Comparison of ENCODE assay signal across 12 cellular contexts in genomic region chr16:84360170-84360569, GRCh38. TPM values are rescaled to one million over a fixed set of nuclear protein-coding genes. Genes with fewer than 3 reads are reported as not detected.
DNase-seq lines count a peak whose midpoint lies in the region; ATAC-seq and TF ChIP-seq lines count a peak whose summit lies in the region.
"Had no signal": no experiment of that assay in that cellular context is flagged by ENCODE, and none has a peak within 500 bp of the region (broad histone marks: within the 10 kb centered on the region; RNA-seq: fewer than 3 reads in every experiment).

No MANE protein-coding gene starts in this region.

- H3K9me3 ChIP-seq in CD4-positive, CD25-positive, alpha-beta regulatory T cell (ENCODE audit: control insufficient read depth in 2 of 2, low read length in 2 of 2), result no peaks in the 10 kb centered on the region
- H3K9me3 ChIP-seq in OCI-LY7 (ENCODE audit: low read length) (no peaks in the 10 kb centered on the region), tibial nerve (no peaks in the 10 kb centered on the region)
- H3K9me3 ChIP-seq: BE2C, prostate gland had no signal

- H3K9me2 ChIP-seq in OCI-LY7 (ENCODE audit: insufficient read depth, low read length), result no peaks in the 10 kb centered on the region

- peak; percentile 5 to 71 (median 13) for DNase-seq in CD4-positive, CD25-positive, alpha-beta regulatory T cell
- DNase-seq in OCI-LY7 (ENCODE audit: low spot score) (peak; percentile 32), neural crest cell (ENCODE audit: low read depth, low spot score) (no peak), erythroblast (lab: John Stamatoyannopoulos, UW) (no peak), tibial nerve (ENCODE audit: low spot score in 2 of 2) (no peak), left ventricle myocardium superior (no peak)
- DNase-seq in activated T-cell treated with anti-CD3 and anti-CD28 coated beads, Interleukin-2, amount 50 U/mL, for 48 hours, result peak; percentile 65 to 72
- DNase-seq: BE2C had no signal

- peak overlapping the region; percentile 18; the same call in 1 of the 2 replicates for H3K4me2 ChIP-seq in OCI-LY7 (ENCODE audit: low read length)

- peaks cover 0 to 4% (median 0%) of the 10 kb centered on the region in 7 donors for H3K9me3 Mint-ChIP-seq in CD4-positive, CD25-positive, alpha-beta regulatory T cell
- H3K9me3 Mint-ChIP-seq in neural crest cell, result no peaks in the 10 kb centered on the region

- TF ChIP-seq EP300 in tibial nerve (IDR thresholded peaks at IDR 0.05), result no peak

- TF ChIP-seq CTCF in OCI-LY7 (conservative IDR thresholded peaks at IDR 0.05; ENCODE audit: low read length) (no peak), neural crest cell (conservative IDR thresholded peaks at IDR 0.05) (no peak), tibial nerve (IDR thresholded peaks at IDR 0.05) (no peak)

- ATAC-seq in CD4-positive, CD25-positive, alpha-beta regulatory T cell (ENCODE audit: low read depth in 2 of 2), result peak; percentile 39 to 76
- ATAC-seq in GM18861 (IDR thresholded peaks at IDR 0.05; ENCODE audit: unreplicated experiment) (no peak), left ventricle myocardium superior (no peak)

- no peaks in the 10 kb centered on the region for H3K4me1 ChIP-seq in CD4-positive, CD25-positive, alpha-beta regulatory T cell (ENCODE audit: control insufficient read depth, insufficient read depth, low read length, poor library complexity, severe bottlenecking)
- H3K4me1 ChIP-seq in OCI-LY7 (ENCODE audit: insufficient read depth, low read length, poor library complexity, severe bottlenecking) (peaks cover 7% of the 10 kb centered on the region), tibial nerve (peaks cover 0 to 19% (median 2%) of the 10 kb centered on the region in 4 donors)
- H3K4me1 ChIP-seq: BE2C, prostate gland had no signal

- H2AFZ ChIP-seq in OCI-LY7 (ENCODE audit: low read length), result 0 out of 2 replicates have a peak overlapping the region, but pooled peaks have one; percentile 12

- intact Hi-C loops in OCI-LY7 (cut with micrococcal nuclease; ENCODE audit: unreplicated experiment), result no loop called here
- intact Hi-C loops in left ventricle myocardium superior (cut with micrococcal nuclease), result no loop called here

- H3K79me2 ChIP-seq in OCI-LY7 (ENCODE audit: insufficient read depth, low read depth, low read length), result no peaks in the 10 kb centered on the region

- peaks cover 0 to 25% (median 9%) of the 10 kb centered on the region in 4 donors for H3K4me1 Mint-ChIP-seq in CD4-positive, CD25-positive, alpha-beta regulatory T cell
- H3K4me1 Mint-ChIP-seq in neural crest cell, result peaks cover 78% of the 10 kb centered on the region

- peaks cover 10% of the 10 kb centered on the region for H3K27me3 Mint-ChIP-seq in CD4-positive, CD25-positive, alpha-beta regulatory T cell
- H3K27me3 Mint-ChIP-seq in neural crest cell (ENCODE audit: low read depth), result peaks cover 8% of the 10 kb centered on the region

- H4K20me1 ChIP-seq in OCI-LY7 (ENCODE audit: insufficient read depth, low read length), result no peaks in the 10 kb centered on the region

- no peaks in the 10 kb centered on the region for H3K36me3 ChIP-seq in CD4-positive, CD25-positive, alpha-beta regulatory T cell (ENCODE audit: control insufficient read depth, insufficient read depth, low read length)
- H3K36me3 ChIP-seq in OCI-LY7 (ENCODE audit: insufficient read depth, low read length) (no peaks in the 10 kb centered on the region), tibial nerve (no peaks in the 10 kb centered on the region)
- H3K36me3 ChIP-seq: BE2C, prostate gland had no signal

- H3K4me3 Mint-ChIP-seq in CD4-positive, CD25-positive, alpha-beta regulatory T cell, result peak overlapping the region in 1 of 4 donors; percentile 49
- H3K4me3 Mint-ChIP-seq in neural crest cell, result no peak overlapping the region

- H3K27ac ChIP-seq in CD4-positive, CD25-positive, alpha-beta regulatory T cell (ENCODE audit: insufficient read depth, low read length, poor library complexity, severe bottlenecking), result no peak overlapping the region
- H3K27ac ChIP-seq in OCI-LY7 (ENCODE audit: low read depth, low read length, poor library complexity, severe bottlenecking), result no peak overlapping the region
- no peak overlapping the region for H3K27ac ChIP-seq in tibial nerve
- H3K27ac ChIP-seq: prostate gland had no signal

- no peaks in the 10 kb centered on the region for H3K27me3 ChIP-seq in CD4-positive, CD25-positive, alpha-beta regulatory T cell (ENCODE audit: control insufficient read depth, insufficient read depth, low read length)
- H3K27me3 ChIP-seq in tibial nerve, result no peaks in the 10 kb centered on the region

- no TSS peak for BruUV-seq in OCI-LY7 (replicated peaks; lab: Mats Ljungman, UMichigan)

- no peak overlapping the region for H3K4me3 ChIP-seq in CD4-positive, CD25-positive, alpha-beta regulatory T cell (ENCODE audit: low read depth, low read length)
- no peak overlapping the region for H3K4me3 ChIP-seq in OCI-LY7 (ENCODE audit: low read depth, low read length, poor library complexity, severe bottlenecking)
- H3K4me3 ChIP-seq in tibial nerve, result no peak overlapping the region
- H3K4me3 ChIP-seq: prostate gland had no signal

- 81 to 91% methylated on average over 15 of the region's 15 CpGs for WGBS in tibial nerve, 2 donors

- no peaks in the 10 kb centered on the region for H3K36me3 Mint-ChIP-seq in CD4-positive, CD25-positive, alpha-beta regulatory T cell
- no peaks in the 10 kb centered on the region for H3K36me3 Mint-ChIP-seq in neural crest cell (ENCODE audit: low read depth)

- peak overlapping the region; percentile 58 to 92 (median 81) for H3K27ac Mint-ChIP-seq in CD4-positive, CD25-positive, alpha-beta regulatory T cell
- peak overlapping the region; percentile 17 for H3K27ac Mint-ChIP-seq in neural crest cell (ENCODE audit: unreplicated experiment)

- POLR2A ChIA-PET in OCI-LY7 (lab: Charles Lee), result no interaction called here

- CTCF ChIA-PET in OCI-LY7 (lab: Charles Lee; ENCODE audit: unreplicated experiment), result no interaction called here

- TF ChIP-seq POLR2A in erythroblast (IDR thresholded peaks at IDR 0.05; ENCODE audit: low read length) (no peak), tibial nerve (IDR thresholded peaks at IDR 0.05) (no peak)

RNA-seq across cellular contexts. Expression of gene ATP2C2, which starts 8.2 kb away (rescaled TPM):
- total RNA-seq in CD4-positive, CD25-positive, alpha-beta regulatory T cell, result not detected
- under 1 TPM in 1 of 4 donors, not detected in 3; 0.10 TPM for polyA plus RNA-seq in CD4-positive, CD25-positive, alpha-beta regulatory T cell
- total RNA-seq in OCI-LY7 (2014; rRNA removed; shearing (Covaris generic)), result 0.66 TPM in 1 of 2 replicates, not detected in the other
- not detected in 2 replicates for total RNA-seq in OCI-LY7 (2022)
- 0.16 and 0.30 TPM in 2 replicates for total RNA-seq in neural crest cell
- not detected for total RNA-seq in tibial nerve
- total RNA-seq in left ventricle myocardium superior, result not detected
- total RNA-seq: fibroblast of lung, LHCN-M2 had no signal
- polyA plus RNA-seq: fibroblast of lung had no signal

Comparison
In these comparisons a context has a peak if more than half of its experiments do, and no peak if none do; other contexts are left out.
1. ATAC-seq: peak in CD4-positive, CD25-positive, alpha-beta regulatory T cell (2 of 2); none in GM18861 (single experiment) and left ventricle myocardium superior (single experiment).
2. DNase-seq: peak in CD4-positive, CD25-positive, alpha-beta regulatory T cell (3 of 3), OCI-LY7 (single experiment) and activated T-cell treated with anti-CD3 and anti-CD28 coated beads, Interleukin-2, amount 50 U/mL, for 48 hours (2 of 2); none in neural crest cell (single experiment), erythroblast (0 of 2), tibial nerve (0 of 2) and left ventricle myocardium superior (single experiment).